ENCODE assay signal across 23 cellular contexts in genomic region chr12:78441737-78442453, GRCh38.
"Had no signal": no experiment of that assay in that cellular context is flagged by ENCODE, and none has a peak within 500 bp of the region (broad histone marks: within the 10 kb centered on the region; RNA-seq: fewer than 3 reads in every experiment).

No MANE protein-coding gene starts in this region.

- H3K9me3 ChIP-seq: vagina had no signal

- H3K4me1 ChIP-seq: ascending aorta, esophagus squamous epithelium, suprapubic skin, transverse colon, vagina had no signal

- ATAC-seq: activated CD8-positive, alpha-beta T cell treated with anti-CD3 and anti-CD28 coated beads, Interleukin-2, amount 10 ng/mL, durations not matched to agents 7 days and 5 days; effector memory CD8-positive, alpha-beta T cell; natural killer cell; stimulated activated naive CD8-positive, alpha-beta T cell treated with anti-CD3 and anti-CD28 coated beads, Interleukin-15, amount 100 ng/mL, for 72 hours had no signal

- DNase-seq: activated CD4-positive, alpha-beta T cell treated with anti-CD3 and anti-CD28 coated beads, Interleukin-2, amount 10 ng/mL, durations not matched to agents 24 days and 14 days; activated CD8-positive, alpha-beta T cell treated with anti-CD3 and anti-CD28 coated beads, Interleukin-2, amount 10 ng/mL, durations not matched to agents 7 days and 5 days; activated naive CD4-positive, alpha-beta T cell treated with anti-CD3 and anti-CD28 coated beads for 36 hours; activated T-cell treated with anti-CD3 and anti-CD28 coated beads, Interleukin-2, amount 50 U/mL, for 24 hours; dermis blood vessel endothelial cell; effector memory CD8-positive, alpha-beta T cell; esophagus squamous epithelium; foreskin melanocyte; glutamatergic neuron; hippocampal formation; natural killer cell; nucleus accumbens; retina; stimulated activated CD4-positive, alpha-beta T cell treated with anti-CD3 and anti-CD28 coated beads, Interleukin-4, amount 100 ng/mL, for 1 hour; stimulated activated naive CD8-positive, alpha-beta T cell treated with anti-CD3 and anti-CD28 coated beads, Interleukin-15, amount 100 ng/mL, for 72 hours; T-helper 1 cell; T-helper 9 cell; transverse colon had no signal

- H3K27ac ChIP-seq: ascending aorta, esophagus squamous epithelium, skin epidermis, suprapubic skin, transverse colon, vagina had no signal

- H3K4me3 ChIP-seq: ascending aorta, esophagus squamous epithelium, lung, skin epidermis, suprapubic skin, transverse colon, vagina had no signal

- H3K36me3 ChIP-seq: ascending aorta, esophagus squamous epithelium, suprapubic skin, transverse colon, vagina had no signal

- H3K27me3 ChIP-seq: ascending aorta, esophagus squamous epithelium, suprapubic skin, transverse colon, vagina had no signal
